ENCODE assay signal across 18 cellular contexts in genomic region chr2:235739704-235740415, GRCh38.
"Had no signal": no experiment of that assay in that cellular context is flagged by ENCODE, and none has a peak within 500 bp of the region (broad histone marks: within the 10 kb centered on the region; RNA-seq: fewer than 3 reads in every experiment).

No MANE protein-coding gene starts in this region.

- H3K9me3 Mint-ChIP-seq: activated CD4-positive, alpha-beta memory T cell treated with anti-CD3 and anti-CD28 coated beads, Interleukin-2, amount 10 ng/mL, durations not matched to agents 7 days and 5 days; activated naive CD8-positive, alpha-beta T cell treated with anti-CD3 and anti-CD28 coated beads, Interleukin-2, amount 10 ng/mL, durations not matched to agents 7 days and 5 days; activated T-helper 2 cell treated with anti-CD3 and anti-CD28 coated beads, Interferon-gamma antibody, Interleukin-2, Interleukin-4, amounts not matched to agents 10 μg/mL and 5 μg/mL and 100 μg/mL, durations not matched to agents 14 hours and 24 hours and 36 hours had no signal

- H3K4me3 Mint-ChIP-seq: activated CD4-positive, alpha-beta memory T cell treated with anti-CD3 and anti-CD28 coated beads, Interleukin-2, amount 10 ng/mL, durations not matched to agents 7 days and 5 days; activated CD8-positive, alpha-beta memory T cell treated with anti-CD3 and anti-CD28 coated beads, Interleukin-2, amount 10 ng/mL, durations not matched to agents 7 days and 5 days; activated naive CD8-positive, alpha-beta T cell treated with anti-CD3 and anti-CD28 coated beads, Interleukin-2, amount 10 ng/mL, durations not matched to agents 7 days and 5 days had no signal

- H3K4me1 ChIP-seq: psoas muscle, upper lobe of left lung had no signal

- H3K4me1 Mint-ChIP-seq: activated CD4-positive, alpha-beta memory T cell treated with anti-CD3 and anti-CD28 coated beads, Interleukin-2, amount 10 ng/mL, durations not matched to agents 7 days and 5 days; activated CD8-positive, alpha-beta memory T cell treated with anti-CD3 and anti-CD28 coated beads, Interleukin-2, amount 10 ng/mL, durations not matched to agents 7 days and 5 days; activated naive CD8-positive, alpha-beta T cell treated with anti-CD3 and anti-CD28 coated beads, Interleukin-2, amount 10 ng/mL, durations not matched to agents 7 days and 5 days had no signal

- DNase-seq: activated CD4-positive, alpha-beta memory T cell treated with anti-CD3 and anti-CD28 coated beads, Interleukin-2, amount 10 ng/mL, durations not matched to agents 7 days and 5 days; activated CD4-positive, alpha-beta T cell treated with anti-CD3 and anti-CD28 coated beads for 48 hours; activated CD4-positive, CD25-positive, alpha-beta regulatory T cell; activated CD8-positive, alpha-beta memory T cell treated with anti-CD3 and anti-CD28 coated beads, Interleukin-2, amount 10 ng/mL, durations not matched to agents 7 days and 5 days; activated naive CD4-positive, alpha-beta T cell treated with Interleukin-2 at 50 U/mL for 16 hours; activated naive CD8-positive, alpha-beta T cell treated with anti-CD3 and anti-CD28 coated beads, Interleukin-2, amount 10 ng/mL, durations not matched to agents 7 days and 5 days; foreskin melanocyte; islet precursor cell; ovary; psoas muscle; stimulated activated CD4-positive, alpha-beta T cell treated with anti-CD3 and anti-CD28 coated beads, Interleukin-15, amount 100 ng/mL, for 24 hours; stimulated activated CD4-positive, alpha-beta T cell treated with anti-CD3 and anti-CD28 coated beads, Interleukin-2, amount 100 ng/mL, for 48 hours had no signal

- ATAC-seq: activated CD8-positive, alpha-beta memory T cell treated with anti-CD3 and anti-CD28 coated beads, Interleukin-2, amount 10 ng/mL, durations not matched to agents 7 days and 5 days; left lobe of liver; psoas muscle had no signal

- H3K9me3 ChIP-seq: ovary, psoas muscle, thoracic aorta, upper lobe of left lung had no signal

- H3K27ac Mint-ChIP-seq: activated CD4-positive, alpha-beta memory T cell treated with anti-CD3 and anti-CD28 coated beads, Interleukin-2, amount 10 ng/mL, durations not matched to agents 7 days and 5 days; activated CD8-positive, alpha-beta memory T cell treated with anti-CD3 and anti-CD28 coated beads, Interleukin-2, amount 10 ng/mL, durations not matched to agents 7 days and 5 days; activated naive CD8-positive, alpha-beta T cell treated with anti-CD3 and anti-CD28 coated beads, Interleukin-2, amount 10 ng/mL, durations not matched to agents 7 days and 5 days; activated T-helper 2 cell treated with anti-CD3 and anti-CD28 coated beads, Interferon-gamma antibody, Interleukin-2, Interleukin-4, amounts not matched to agents 10 μg/mL and 5 μg/mL and 100 μg/mL, durations not matched to agents 14 hours and 24 hours and 36 hours had no signal

- H3K27ac ChIP-seq: ovary, psoas muscle, skin epidermis, thoracic aorta, upper lobe of left lung had no signal

- H3K36me3 Mint-ChIP-seq: activated CD8-positive, alpha-beta memory T cell treated with anti-CD3 and anti-CD28 coated beads, Interleukin-2, amount 10 ng/mL, durations not matched to agents 7 days and 5 days; activated naive CD8-positive, alpha-beta T cell treated with anti-CD3 and anti-CD28 coated beads, Interleukin-2, amount 10 ng/mL, durations not matched to agents 7 days and 5 days had no signal

- H3K27me3 ChIP-seq: ovary, upper lobe of left lung had no signal

- H3K4me3 ChIP-seq: lung, ovary, psoas muscle, skin epidermis, thoracic aorta, upper lobe of left lung had no signal

- H3K36me3 ChIP-seq: ovary, thoracic aorta had no signal

- H3K27me3 Mint-ChIP-seq: activated CD4-positive, alpha-beta memory T cell treated with anti-CD3 and anti-CD28 coated beads, Interleukin-2, amount 10 ng/mL, durations not matched to agents 7 days and 5 days; activated CD8-positive, alpha-beta memory T cell treated with anti-CD3 and anti-CD28 coated beads, Interleukin-2, amount 10 ng/mL, durations not matched to agents 7 days and 5 days; activated naive CD8-positive, alpha-beta T cell treated with anti-CD3 and anti-CD28 coated beads, Interleukin-2, amount 10 ng/mL, durations not matched to agents 7 days and 5 days had no signal
